1 cellular context compared by ENCODE assay signal in genomic region chr2:138499684-138500083, GRCh38.
TF ChIP-seq lines count a peak whose summit lies in the region.

No MANE protein-coding gene starts in this region.

TF ChIP-seq in K562, 482 proteins besides CTCF, POLR2A, EP300 and RAD21:
- TF ChIP-seq MAX (CRISPR knock-in tag; IDR thresholded peaks at IDR 0.05), result no peak
- TF ChIP-seq SPI1 (IDR thresholded peaks at IDR 0.05; ENCODE audit: borderline replicate concordance, low read depth, low read length), result 0 out of 2 replicates have a peak, but pooled peaks have one; percentile 1
